21 cellular contexts compared by ENCODE assay signal in genomic region chr3:99850608-99851007, GRCh38. TPM values are rescaled to one million over a fixed set of nuclear protein-coding genes. Genes with fewer than 3 reads are reported as not detected.
DNase-seq lines count a peak whose midpoint lies in the region; ATAC-seq and TF ChIP-seq lines count a peak whose summit lies in the region.
"Had no signal": no experiment of that assay in that cellular context is flagged by ENCODE, and none has a peak within 500 bp of the region (broad histone marks: within the 10 kb centered on the region; RNA-seq: fewer than 3 reads in every experiment).

No MANE protein-coding gene starts in this region.

- peak; percentile 7 for DNase-seq in GM12865 (ENCODE audit: low read depth)
- peak; percentile 91 for DNase-seq in MM.1S
- DNase-seq in SKM-1 treated with dmso at 0.1 percent for 144 hours (lab: John Stamatoyannopoulos, UW; ENCODE audit: unreplicated experiment) = peak; percentile 84
- DNase-seq in sigmoid colon = no peak
- no peak for DNase-seq in NCI-H1105 (lab: John Stamatoyannopoulos, UW)
- DNase-seq: activated CD4-positive, alpha-beta T cell treated with anti-CD3 and anti-CD28 coated beads for 48 hours; central memory CD4-positive, alpha-beta T cell; DMS 273 treated with DMSO at 0.1 percent for 48 hours; glutamatergic neuron; Karpas-422; mesenchymal stem cell; naive B cell; NCI-H1436; NCI-H524; OCI-M1; SHP77; T-helper 17 cell had no signal

- TF ChIP-seq EP300 in sigmoid colon (IDR thresholded peaks at IDR 0.05) = no peak

- intact Hi-C loops in sigmoid colon (cut with DNase I) = no loop called here

- ATAC-seq in SK-N-SH treated with all-trans-retinoic acid at 6 μM for 48 hours = no peak
- ATAC-seq in GM18520 (IDR thresholded peaks at IDR 0.05; ENCODE audit: unreplicated experiment) = no peak
- no peak for ATAC-seq in GM19397 (IDR thresholded peaks at IDR 0.05; ENCODE audit: unreplicated experiment)
- ATAC-seq: activated naive CD4-positive, alpha-beta T cell treated with anti-CD3 and anti-CD28 coated beads, Interleukin-2, amount 50 U/mL, for 72 hours; T-helper 17 cell had no signal

- WGBS in sigmoid colon, 2 donors = 81 to 94% methylated on average over 6 of the region's 6 CpGs

- no peak for TF ChIP-seq POLR2A in sigmoid colon (IDR thresholded peaks at IDR 0.05)

- TF ChIP-seq CTCF in GM12865 (IDR thresholded peaks at IDR 0.05; ENCODE audit: insufficient read depth, low read depth, low read length, missing control alignments) (no peak), MM.1S (IDR thresholded peaks at IDR 0.05; ENCODE audit: low read length) (no peak), sigmoid colon (IDR thresholded peaks at IDR 0.05) (no peak)

- H3K27ac ChIP-seq in MM.1S (ENCODE audit: low read length) = peak overlapping the region; percentile 18; the same call in 1 of the 2 replicates
- peak overlapping the region; percentile 10 to 95 (median 56) for H3K27ac ChIP-seq in sigmoid colon

- H3K27me3 ChIP-seq in MM.1S (replicated peaks; ENCODE audit: insufficient read depth, low read length) = no peaks in the 10 kb centered on the region
- no peaks in the 10 kb centered on the region for H3K27me3 ChIP-seq in sigmoid colon

- H3K79me2 ChIP-seq in MM.1S (ENCODE audit: low read length) = peaks cover 47% of the 10 kb centered on the region

- H2AFZ ChIP-seq in MM.1S (ENCODE audit: low read length) = no peak overlapping the region

- H3F3A ChIP-seq in MM.1S (ENCODE audit: insufficient read depth, low read length) = peaks cover 8% of the 10 kb centered on the region

- no peak overlapping the region for H3K9ac ChIP-seq in MM.1S (ENCODE audit: low read length)

- H3K9me2 ChIP-seq in MM.1S (replicated peaks; ENCODE audit: insufficient read depth, low read length) = no peaks in the 10 kb centered on the region

- no peaks in the 10 kb centered on the region for H3K9me3 ChIP-seq in MM.1S (replicated peaks; ENCODE audit: insufficient read depth, low read length)
- H3K9me3 ChIP-seq in sigmoid colon = no peaks in the 10 kb centered on the region

- H4K20me1 ChIP-seq in MM.1S (ENCODE audit: insufficient read depth, low read length) = peaks cover 9% of the 10 kb centered on the region; the same call in 1 of the 2 replicates

- no peak overlapping the region for H3K4me3 ChIP-seq in GM12865 (ENCODE audit: low read depth, low read length)
- H3K4me3 ChIP-seq in MM.1S (ENCODE audit: low read length) = no peak overlapping the region
- H3K4me3 ChIP-seq in sigmoid colon = no peak overlapping the region

- H3K36me3 ChIP-seq in MM.1S (replicated peaks; ENCODE audit: insufficient read depth, low read length) (no peaks in the 10 kb centered on the region), sigmoid colon (peaks cover 0 to 18% (median 5%) of the 10 kb centered on the region in 4 donors)

- H3K4me1 ChIP-seq in MM.1S (ENCODE audit: low read length) (peaks cover 21% of the 10 kb centered on the region), sigmoid colon (peaks cover 0 to 98% (median 70%) of the 10 kb centered on the region in 4 donors)

- H3K4me2 ChIP-seq in MM.1S (ENCODE audit: low read depth, low read length) = peak overlapping the region; percentile 53; the same call in 1 of the 2 replicates

TF ChIP-seq in SK-N-SH treated with all-trans-retinoic acid at 6 μM for 48 hours, 23 proteins besides CTCF, POLR2A, EP300 and RAD21:
- TF ChIP-seq ZNF70 (CRISPR knock-in tag; IDR thresholded peaks at IDR 0.05) (no peak), CSRNP3 (CRISPR knock-in tag; IDR thresholded peaks at IDR 0.05) (no peak), TSHZ2 (CRISPR knock-in tag; IDR thresholded peaks at IDR 0.05) (no peak), TCF4 (CRISPR knock-in tag; IDR thresholded peaks at IDR 0.05; ENCODE audit: borderline replicate concordance) (no peak), TOX (CRISPR knock-in tag; IDR thresholded peaks at IDR 0.05; ENCODE audit: borderline replicate concordance) (no peak), ZFP3 (CRISPR knock-in tag; IDR thresholded peaks at IDR 0.05) (no peak), CSDC2 (CRISPR knock-in tag; IDR thresholded peaks at IDR 0.05) (no peak), GLIS3 (CRISPR knock-in tag; IDR thresholded peaks at IDR 0.05) (no peak), OSR1 (CRISPR knock-in tag; IDR thresholded peaks at IDR 0.05) (no peak), ZNF8 (CRISPR knock-in tag; IDR thresholded peaks at IDR 0.05) (no peak), ZC3H10 (CRISPR knock-in tag; IDR thresholded peaks at IDR 0.05) (no peak), ARNTL (CRISPR knock-in tag; IDR thresholded peaks at IDR 0.05; ENCODE audit: borderline replicate concordance, low read depth) (no peak), CREB5 (CRISPR knock-in tag; IDR thresholded peaks at IDR 0.05; ENCODE audit: low read depth) (no peak)
TF ChIP-seq in SK-N-SH treated with all-trans-retinoic acid at 6 μM for 48 hours: peak in this region for 0.

RNA-seq across cellular contexts. Expression of gene CMSS1, which starts 32.9 kb away (rescaled TPM):
- 10 to 100 TPM; 11.1 to 19.4 (median 16.6) TPM for total RNA-seq in sigmoid colon
- polyA plus RNA-seq in sigmoid colon = 10 to 100 TPM in 1 of 3 donors, 1 to 10 TPM in 2; 6.0 to 19.2 (median 7.6) TPM

Comparison
In these comparisons a context has a peak if more than half of its experiments do, and no peak if none do; other contexts are left out.
1. DNase-seq: peak in GM12865 (single experiment), MM.1S (single experiment) and SKM-1 treated with dmso at 0.1 percent for 144 hours (single experiment); none in sigmoid colon (single experiment) and NCI-H1105 (single experiment).